In genomic region chr1:145535461-145535860, GRCh38 we compare ENCODE assay signal across 8 cellular contexts.
DNase-seq lines count a peak whose midpoint lies in the region; ATAC-seq and TF ChIP-seq lines count a peak whose summit lies in the region.
"Not testable (repeated sequence)": the region's sequence is repeated elsewhere in the genome, so short reads cannot be mapped to it uniquely, and the experiment has no call there.

No MANE protein-coding gene starts in this region.

- H3K4me1 ChIP-seq in BE2C: not testable (repeated sequence)
- H3K4me1 ChIP-seq in cardiac muscle cell (ENCODE audit: low read depth): peaks cover 13% of the 10 kb centered on the region

- H3K4me3 ChIP-seq in BE2C (ENCODE audit: low read depth, low read length); choroid plexus epithelial cell (ENCODE audit: low read depth, low read length); cardiac muscle cell: not testable (repeated sequence)

- not testable (repeated sequence) for H3K36me3 ChIP-seq in BE2C, cardiac muscle cell

- not testable (repeated sequence) for TF ChIP-seq CTCF in BE2C (IDR thresholded peaks at IDR 0.05; ENCODE audit: low read depth, low read length); choroid plexus epithelial cell (conservative IDR thresholded peaks at IDR 0.05; ENCODE audit: low read depth, low read length); cardiac muscle cell (IDR thresholded peaks at IDR 0.05; ENCODE audit: low read depth, low read length)

- not testable (repeated sequence) for H3K27ac ChIP-seq in cardiac muscle cell

- DNase-seq in BE2C: peak; percentile 23
- peak; percentile 40 for DNase-seq in H4 (ENCODE audit: low spot score)
- DNase-seq in NCI-H226: peak; percentile 45
- DNase-seq in choroid plexus epithelial cell (ENCODE audit: low read depth): peak; percentile 77
- DNase-seq in cardiac muscle cell (ENCODE audit: low read depth in 1 of 2, low spot score in 1 of 2): peak; percentile 73 to 79
- peak; percentile 28 for DNase-seq in medulla oblongata (ENCODE audit: extremely low spot score)
- DNase-seq in smooth muscle cell of the brain vasculature (ENCODE audit: low read depth, low spot score): peak; percentile 10

- H3K27me3 ChIP-seq in BE2C, cardiac muscle cell: not testable (repeated sequence)

- ATAC-seq in SK-N-SH treated with all-trans-retinoic acid at 6 μM for 48 hours: peak; percentile 81

- not testable (repeated sequence) for H3K9me3 ChIP-seq in BE2C; cardiac muscle cell (ENCODE audit: low read depth)

Comparison
In these comparisons a context has a peak if more than half of its experiments do, and no peak if none do; other contexts are left out.
1. DNase-seq: peak in every context shown above with its lines; median percentile 77 in choroid plexus epithelial cell; 76 in cardiac muscle cell; 45 in NCI-H226; 40 in H4; 28 in medulla oblongata; 23 in BE2C; 10 in smooth muscle cell of the brain vasculature.